Comparison of ENCODE assay signal across 2 cellular contexts in genomic region chr17:50359998-50360461, GRCh38.
TF ChIP-seq lines count a peak whose summit lies in the region.

No MANE protein-coding gene starts in this region.

TF ChIP-seq in H1, 55 proteins besides CTCF, POLR2A, EP300 and RAD21:
- TF ChIP-seq JUN (IDR thresholded peaks at IDR 0.05; ENCODE audit: low read depth, low read length) = no peak
- no peak for TF ChIP-seq CTBP2 (IDR thresholded peaks at IDR 0.05; ENCODE audit: borderline replicate concordance, insufficient read depth, insufficient read length, low read length)
- no peak for TF ChIP-seq SAP30 (IDR thresholded peaks at IDR 0.05; ENCODE audit: insufficient read depth, insufficient replicate concordance, low read length)
- TF ChIP-seq YY1 (IDR thresholded peaks at IDR 0.05; ENCODE audit: low read depth, low read length) = no peak

TF ChIP-seq in GM23338, 12 proteins besides CTCF, POLR2A, EP300 and RAD21:
- TF ChIP-seq EZH2phosphoT487 (IDR thresholded peaks at IDR 0.05; ENCODE audit: unreplicated experiment) = no peak
- TF ChIP-seq CREB1 (CRISPR knock-in tag; IDR thresholded peaks at IDR 0.05; ENCODE audit: low read depth) = no peak
- no peak for TF ChIP-seq ETS1 (IDR thresholded peaks at IDR 0.05)
- no peak for TF ChIP-seq ZNF331 (CRISPR knock-in tag; IDR thresholded peaks at IDR 0.05; ENCODE audit: low read depth)
- no peak for TF ChIP-seq EZH2 (IDR thresholded peaks at IDR 0.05; ENCODE audit: low read depth, unreplicated experiment)
- TF ChIP-seq POLR2AphosphoS5 (IDR thresholded peaks at IDR 0.05; ENCODE audit: low read depth) = no peak
- TF ChIP-seq JUNB (IDR thresholded peaks at IDR 0.05; ENCODE audit: unreplicated experiment) = no peak
- TF ChIP-seq NANOG (IDR thresholded peaks at IDR 0.05; ENCODE audit: borderline replicate concordance) = no peak
- no peak for TF ChIP-seq STAT1 (IDR thresholded peaks at IDR 0.05; ENCODE audit: unreplicated experiment)
- no peak for TF ChIP-seq ZNF462 (CRISPR knock-in tag; IDR thresholded peaks at IDR 0.05)
- no peak for TF ChIP-seq REST (IDR thresholded peaks at IDR 0.05; ENCODE audit: unreplicated experiment)
- TF ChIP-seq ZNF114 (CRISPR knock-in tag; IDR thresholded peaks at IDR 0.05) = no peak
TF ChIP-seq in GM23338: peak in this region for 0.
